Comparison of ENCODE assay signal across 8 cellular contexts in the genomic region with DNA sequence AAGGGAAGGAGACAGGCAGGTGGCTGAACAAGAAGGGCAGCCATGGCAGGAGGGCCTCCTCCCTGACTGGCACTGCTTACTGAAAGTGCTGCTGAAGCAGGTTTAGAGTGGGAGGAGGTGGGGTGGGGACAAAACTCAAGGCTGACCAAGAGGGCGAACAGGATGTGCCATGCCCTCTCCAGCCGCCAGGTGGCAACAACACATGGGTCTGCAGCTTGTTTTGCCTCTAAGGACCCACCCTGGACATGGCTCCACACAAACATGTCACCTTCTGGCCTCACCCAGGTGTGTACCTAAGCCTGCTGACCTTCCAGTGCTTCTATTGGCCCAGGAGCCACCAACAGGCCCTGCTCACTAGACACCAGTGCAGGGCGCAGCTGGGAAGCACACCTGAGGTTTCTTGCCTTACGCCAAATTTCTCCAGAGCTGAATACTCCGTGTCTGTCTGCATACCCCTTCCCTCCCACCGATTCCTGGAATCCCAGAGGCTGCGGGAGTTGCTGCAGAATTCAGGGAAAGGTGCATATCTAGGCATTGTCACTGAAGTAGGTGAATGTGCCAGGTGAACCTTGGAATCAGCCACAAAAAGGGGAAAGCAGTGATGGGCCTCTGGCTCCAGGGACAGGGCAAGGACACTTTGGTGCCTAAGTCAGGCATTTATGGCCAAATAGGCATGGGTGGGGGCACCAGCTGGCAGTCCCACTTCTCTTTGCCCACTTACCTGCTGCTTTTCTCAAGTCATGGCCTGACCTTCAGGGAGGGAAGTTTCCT. TPM values are rescaled to one million over a fixed set of nuclear protein-coding genes. Genes with fewer than 3 reads are reported as not detected.
DNase-seq lines count a peak whose midpoint lies in the region; ATAC-seq and TF ChIP-seq lines count a peak whose summit lies in the region.

No MANE protein-coding gene starts in this region.

- ATAC-seq in CD4-positive, CD25-positive, alpha-beta regulatory T cell (ENCODE audit: low read depth in 2 of 2) = peak in 1 of 2 donors; percentile 56
- ATAC-seq in GM19397 (IDR thresholded peaks at IDR 0.05; ENCODE audit: unreplicated experiment) (peak; percentile 64), IMR-90 (ENCODE audit: low read depth) (peak; percentile 62)

- peaks cover 25% of the 10 kb centered on the region for H3K79me2 ChIP-seq in neural progenitor cell (ENCODE audit: low read depth)

- POLR2A ChIA-PET in IMR-90 (lab: Charles Lee; ENCODE audit: unreplicated experiment) = interaction anchor here (0.5 to 0.7 kb wide), 2 partner anchors 76 to 275 kb away, joined by 3 read pairs; no protein-coding TSS in a partner anchor

- DNase-seq in CD4-positive, CD25-positive, alpha-beta regulatory T cell = peak; percentile 39 to 75 (median 46)
- DNase-seq in IMR-90 (peak; percentile 64), Peyer's patch (peak; percentile 69 to 93 (median 92)), fibroblast of villous mesenchyme (ENCODE audit: low read depth) (peak; percentile 68), neural progenitor cell (ENCODE audit: low spot score) (peak; percentile 82)
- peak; percentile 52 for DNase-seq in activated T-helper 2 cell treated with anti-CD3 and anti-CD28 coated beads, Interferon-gamma antibody, Interleukin-2, Interleukin-4, amounts not matched to agents 10 μg/mL and 5 μg/mL and 100 μg/mL, durations not matched to agents 14 hours and 24 hours and 36 hours (ENCODE audit: low spot score)

- dilution Hi-C loops in IMR-90 (cut with HindIII; ENCODE audit: low sequenced_read_pairs, unreplicated experiment) = no loop called here

- H3K4me2 ChIP-seq in IMR-90 (ENCODE audit: low read depth, low read length) (no peak overlapping the region), neural progenitor cell (no peak overlapping the region)

- H2AK5ac ChIP-seq in IMR-90 (ENCODE audit: low read depth, low read length) = peak overlapping the region; percentile 94

- peak overlapping the region; percentile 69; the same call in 2 of the 3 replicates for H2BK15ac ChIP-seq in IMR-90 (ENCODE audit: low read depth, low read length)

- peaks cover 26% of the 10 kb centered on the region for H3F3A ChIP-seq in neural progenitor cell (ENCODE audit: low read depth)

- no peak overlapping the region for H3K56ac ChIP-seq in IMR-90 (ENCODE audit: extremely low read depth, insufficient read depth, low read length)

- peak overlapping the region in 1 of 2 experiments; percentile 79; a peak in 2 of 4 replicates for H4K8ac ChIP-seq in IMR-90 (ENCODE audit: low read depth in 2 of 2, low read length in 2 of 2)

- H3K4me3 Mint-ChIP-seq in CD4-positive, CD25-positive, alpha-beta regulatory T cell = no peak overlapping the region
- no peak overlapping the region for H3K4me3 Mint-ChIP-seq in activated T-helper 2 cell treated with anti-CD3 and anti-CD28 coated beads, Interferon-gamma antibody, Interleukin-2, Interleukin-4, amounts not matched to agents 10 μg/mL and 5 μg/mL and 100 μg/mL, durations not matched to agents 14 hours and 24 hours and 36 hours (ENCODE audit: low read depth)
- no peak overlapping the region for H3K4me3 Mint-ChIP-seq in neural progenitor cell

- H3K27ac ChIP-seq in CD4-positive, CD25-positive, alpha-beta regulatory T cell (ENCODE audit: insufficient read depth, low read length, poor library complexity, severe bottlenecking) = no peak overlapping the region
- H3K27ac ChIP-seq in IMR-90 (ENCODE audit: insufficient read depth, low read length) (no peak overlapping the region), Peyer's patch (peak overlapping the region in 3 of 4 donors; percentile 22 to 68 (median 46)), neural progenitor cell (no peak overlapping the region), temporal lobe (ENCODE audit: low read depth, low read length) (peak overlapping the region; percentile 95)

- H2BK20ac ChIP-seq in IMR-90 (ENCODE audit: low read depth, low read length) = peak overlapping the region; percentile 89

- H3K4me1 Mint-ChIP-seq in CD4-positive, CD25-positive, alpha-beta regulatory T cell = peaks cover 0 to 13% (median 7%) of the 10 kb centered on the region in 4 donors
- peaks cover 19% of the 10 kb centered on the region for H3K4me1 Mint-ChIP-seq in activated T-helper 2 cell treated with anti-CD3 and anti-CD28 coated beads, Interferon-gamma antibody, Interleukin-2, Interleukin-4, amounts not matched to agents 10 μg/mL and 5 μg/mL and 100 μg/mL, durations not matched to agents 14 hours and 24 hours and 36 hours (ENCODE audit: low read depth)
- H3K4me1 Mint-ChIP-seq in neural progenitor cell = peaks cover 41% of the 10 kb centered on the region

- peaks cover 9% of the 10 kb centered on the region; the same call in 1 of the 2 replicates for H3K9me1 ChIP-seq in IMR-90 (ENCODE audit: insufficient read depth, low read length)

- peaks cover 5% of the 10 kb centered on the region for H3K4me1 ChIP-seq in CD4-positive, CD25-positive, alpha-beta regulatory T cell (ENCODE audit: control insufficient read depth, insufficient read depth, low read length, poor library complexity, severe bottlenecking)
- H3K4me1 ChIP-seq in IMR-90 (ENCODE audit: control insufficient read depth, insufficient read depth, low read length) (peaks cover 16% of the 10 kb centered on the region), Peyer's patch (peaks cover 0 to 34% (median 3%) of the 10 kb centered on the region in 4 donors), neural progenitor cell (peaks cover 14% of the 10 kb centered on the region)

- TF ChIP-seq POLR2A in IMR-90 (IDR thresholded peaks at IDR 0.05; ENCODE audit: low read depth, low read length) (no peak), Peyer's patch (IDR thresholded peaks at IDR 0.05) (peak in 1 of 2 donors; percentile 35)

- H2AK9ac ChIP-seq in IMR-90 (replicated peaks; ENCODE audit: low read depth, low read length, poor library complexity) = peak overlapping the region; percentile 85

- H3K14ac ChIP-seq in IMR-90 (replicated peaks; ENCODE audit: low read depth, low read length) = peak overlapping the region; percentile 71; the same call in 1 of the 2 replicates

- peak overlapping the region; percentile 81 for H4K91ac ChIP-seq in IMR-90 (ENCODE audit: insufficient read depth, low read depth, low read length)

- no peak overlapping the region for H3K27ac Mint-ChIP-seq in CD4-positive, CD25-positive, alpha-beta regulatory T cell
- peak overlapping the region; percentile 46 for H3K27ac Mint-ChIP-seq in activated T-helper 2 cell treated with anti-CD3 and anti-CD28 coated beads, Interferon-gamma antibody, Interleukin-2, Interleukin-4, amounts not matched to agents 10 μg/mL and 5 μg/mL and 100 μg/mL, durations not matched to agents 14 hours and 24 hours and 36 hours
- peak overlapping the region; percentile 72 for H3K27ac Mint-ChIP-seq in neural progenitor cell

- H3K36me3 Mint-ChIP-seq in CD4-positive, CD25-positive, alpha-beta regulatory T cell = no peaks in the 10 kb centered on the region
- peaks cover 13% of the 10 kb centered on the region for H3K36me3 Mint-ChIP-seq in activated T-helper 2 cell treated with anti-CD3 and anti-CD28 coated beads, Interferon-gamma antibody, Interleukin-2, Interleukin-4, amounts not matched to agents 10 μg/mL and 5 μg/mL and 100 μg/mL, durations not matched to agents 14 hours and 24 hours and 36 hours (ENCODE audit: low read depth)
- H3K36me3 Mint-ChIP-seq in neural progenitor cell = peaks cover 16% of the 10 kb centered on the region

- H3K36me3 ChIP-seq in CD4-positive, CD25-positive, alpha-beta regulatory T cell (ENCODE audit: control insufficient read depth, insufficient read depth, low read length) = no peaks in the 10 kb centered on the region
- H3K36me3 ChIP-seq in IMR-90 (ENCODE audit: control insufficient read depth, insufficient read depth, low read length) (peaks cover 6% of the 10 kb centered on the region), Peyer's patch (no peaks in the 10 kb centered on the region), neural progenitor cell (no peaks in the 10 kb centered on the region)

- in situ Hi-C loops in IMR-90 (cut with MboI; ENCODE audit: low sequenced_read_pairs) = loop anchor here (5.0 kb wide), 1 partner anchor 120 kb away; the partner anchor contains the start of gene SORT1

- H4K5ac ChIP-seq in IMR-90 (ENCODE audit: low read depth, low read length) = 0 out of 2 replicates have a peak overlapping the region, but pooled peaks have one; percentile 51

- peak overlapping the region; percentile 84 for H2AFZ ChIP-seq in IMR-90 (replicated peaks; ENCODE audit: low read length, poor library complexity)
- no peak overlapping the region for H2AFZ ChIP-seq in neural progenitor cell (replicated peaks)

- H3K9me3 ChIP-seq in CD4-positive, CD25-positive, alpha-beta regulatory T cell (ENCODE audit: control insufficient read depth in 2 of 2, low read length in 2 of 2) = no peaks in the 10 kb centered on the region
- no peaks in the 10 kb centered on the region for H3K9me3 ChIP-seq in IMR-90 (ENCODE audit: control insufficient read depth, insufficient read depth, low read length)
- no peaks in the 10 kb centered on the region for H3K9me3 ChIP-seq in Peyer's patch
- H3K9me3 ChIP-seq in neural progenitor cell (ENCODE audit: low read depth) = no peaks in the 10 kb centered on the region

- no peaks in the 10 kb centered on the region for H3K27me3 Mint-ChIP-seq in CD4-positive, CD25-positive, alpha-beta regulatory T cell
- no peaks in the 10 kb centered on the region for H3K27me3 Mint-ChIP-seq in activated T-helper 2 cell treated with anti-CD3 and anti-CD28 coated beads, Interferon-gamma antibody, Interleukin-2, Interleukin-4, amounts not matched to agents 10 μg/mL and 5 μg/mL and 100 μg/mL, durations not matched to agents 14 hours and 24 hours and 36 hours (ENCODE audit: low read depth)
- H3K27me3 Mint-ChIP-seq in neural progenitor cell (ENCODE audit: insufficient read depth, low read depth) = no peaks in the 10 kb centered on the region

- intact Hi-C loops in IMR-90 (cut with micrococcal nuclease) = loop anchor here (2.0 kb wide), 1 partner anchor 255 kb away; no protein-coding TSS in a partner anchor
- intact Hi-C loops in activated T-helper 2 cell treated with anti-CD3 and anti-CD28 coated beads, Interferon-gamma antibody, Interleukin-2, Interleukin-4, amounts not matched to agents 10 μg/mL and 5 μg/mL and 100 μg/mL, durations not matched to agents 14 hours and 24 hours and 36 hours (cut with micrococcal nuclease) = loop anchor here (1.0 to 2.0 kb wide), 2 partner anchors 122 to 255 kb away; no protein-coding TSS in a partner anchor

- H3K18ac ChIP-seq in IMR-90 (ENCODE audit: low read depth, low read length) = no peak overlapping the region

- H4K20me1 ChIP-seq in IMR-90 (ENCODE audit: insufficient read depth, low read length) = no peaks in the 10 kb centered on the region
- H4K20me1 ChIP-seq in neural progenitor cell (ENCODE audit: low read depth) = peaks cover 14% of the 10 kb centered on the region

- no peaks in the 10 kb centered on the region for H3K27me3 ChIP-seq in CD4-positive, CD25-positive, alpha-beta regulatory T cell (ENCODE audit: control insufficient read depth, insufficient read depth, low read length)
- H3K27me3 ChIP-seq in IMR-90 (ENCODE audit: control insufficient read depth, insufficient read depth, low read length) = no peaks in the 10 kb centered on the region
- H3K27me3 ChIP-seq in Peyer's patch = no peaks in the 10 kb centered on the region
- H3K27me3 ChIP-seq in neural progenitor cell = no peaks in the 10 kb centered on the region

- H3K4me3 ChIP-seq in CD4-positive, CD25-positive, alpha-beta regulatory T cell (ENCODE audit: low read depth, low read length) = no peak overlapping the region
- H3K4me3 ChIP-seq in IMR-90 (ENCODE audit: insufficient read depth, low read depth, low read length) (no peak overlapping the region), Peyer's patch (no peak overlapping the region), fibroblast of villous mesenchyme (ENCODE audit: low read depth, low read length) (no peak overlapping the region), neural progenitor cell (no peak overlapping the region)

- H2BK5ac ChIP-seq in IMR-90 (ENCODE audit: low read depth, low read length, poor library complexity, severe bottlenecking) = peak overlapping the region; percentile 86

- H3K23ac ChIP-seq in IMR-90 (ENCODE audit: low read depth, low read length) = no peak overlapping the region

- CTCF ChIA-PET in IMR-90 (lab: Yijun Ruan, JAX) = interaction anchor here (0.6 to 1.5 kb wide), 6 partner anchors 14 to 124 kb away, joined by 3 to 4 read pairs (median 3); partner anchors contain the start of gene SORT1

- peak; percentile 75 for TF ChIP-seq RAD21 in IMR-90 (IDR thresholded peaks at IDR 0.05; ENCODE audit: low read length)

- TF ChIP-seq CTCF in IMR-90 (conservative IDR thresholded peaks at IDR 0.05; ENCODE audit: low read depth, low read length) = peak; percentile 72
- peak; percentile 57 to 97 (median 90) for TF ChIP-seq CTCF in Peyer's patch (IDR thresholded peaks at IDR 0.05)
- peak; percentile 93 for TF ChIP-seq CTCF in fibroblast of villous mesenchyme (IDR thresholded peaks at IDR 0.05; ENCODE audit: insufficient read depth, low read depth, low read length)
- peak; percentile 83 for TF ChIP-seq CTCF in neural progenitor cell (IDR thresholded peaks at IDR 0.05)

- H3K9me3 Mint-ChIP-seq in CD4-positive, CD25-positive, alpha-beta regulatory T cell = no peaks in the 10 kb centered on the region
- H3K9me3 Mint-ChIP-seq in activated T-helper 2 cell treated with anti-CD3 and anti-CD28 coated beads, Interferon-gamma antibody, Interleukin-2, Interleukin-4, amounts not matched to agents 10 μg/mL and 5 μg/mL and 100 μg/mL, durations not matched to agents 14 hours and 24 hours and 36 hours = no peaks in the 10 kb centered on the region
- H3K9me3 Mint-ChIP-seq in neural progenitor cell = no peaks in the 10 kb centered on the region

- H3K79me1 ChIP-seq in IMR-90 (ENCODE audit: low read depth in 1 of 2, low read length in 2 of 2) = peaks cover 15 to 49% of the 10 kb centered on the region in 2 experiments

- peak overlapping the region; percentile 84 for H3K4ac ChIP-seq in IMR-90 (ENCODE audit: low read depth, low read length)

- peak overlapping the region; percentile 86; the same call in 1 of the 2 replicates for H2BK120ac ChIP-seq in IMR-90 (ENCODE audit: low read depth, low read length)

- H3K9ac ChIP-seq in IMR-90 (ENCODE audit: low read depth, low read length) = no peak overlapping the region
- H3K9ac ChIP-seq in neural progenitor cell = no peak overlapping the region

- no CpG with 5 or more reads among the region's 7 CpGs for WGBS in IMR-90 (ENCODE audit: extremely low coverage in 2 of 2, insufficient read length in 1 of 2), 2 experiments

- BruUV-seq in IMR-90 (replicated peaks; lab: Mats Ljungman, UMichigan) = no TSS peak

RNA-seq across cellular contexts. Expression of gene PSRC1, which starts 5.3 kb away (rescaled TPM):
- 0.74 TPM for total RNA-seq in CD4-positive, CD25-positive, alpha-beta regulatory T cell
- 1 to 10 TPM in 1 of 4 donors, under 1 TPM in 3; 0.14 to 1.0 (median 0.38) TPM for polyA plus RNA-seq in CD4-positive, CD25-positive, alpha-beta regulatory T cell
- 34.6 and 36.4 TPM in 2 replicates for total RNA-seq in IMR-90 (2012; rRNA removed)
- 40.3 and 42.1 TPM in 2 replicates for polyA plus RNA-seq in IMR-90 (2012; rRNA removed)
- polyA plus RNA-seq in IMR-90 (2012; cell fraction: cytosol; rRNA removed) = 20.2 and 35.7 TPM in 2 replicates
- polyA plus RNA-seq in IMR-90 (2012; cell fraction: nucleus; rRNA removed; ENCODE audit: low replicate concordance) = 123 and 134 TPM in 2 replicates
- total RNA-seq in Peyer's patch = 1 to 10 TPM; 3.5 to 8.3 (median 4.5) TPM
- 7.8 and 9.5 TPM in 2 replicates for total RNA-seq in activated T-helper 2 cell treated with anti-CD3 and anti-CD28 coated beads, Interferon-gamma antibody, Interleukin-2, Interleukin-4, amounts not matched to agents 10 μg/mL and 5 μg/mL and 100 μg/mL, durations not matched to agents 14 hours and 24 hours and 36 hours
- total RNA-seq in fibroblast of villous mesenchyme = 14.2 and 23.3 TPM in 2 replicates
- 78.1 and 134 TPM in 2 replicates for total RNA-seq in neural progenitor cell (ENCODE audit: low replicate concordance)
- 6.9 TPM for total RNA-seq in temporal lobe

RNA-seq across cellular contexts. Expression of gene CELSR2, which starts 28.3 kb away (rescaled TPM):
- 2.5 TPM for total RNA-seq in CD4-positive, CD25-positive, alpha-beta regulatory T cell
- polyA plus RNA-seq in CD4-positive, CD25-positive, alpha-beta regulatory T cell = under 1 TPM; 0.02 to 0.24 (median 0.11) TPM
- total RNA-seq in IMR-90 (2012; rRNA removed) (1.1 and 1.3 TPM in 2 replicates), Peyer's patch (1 to 10 TPM; 2.6 to 6.4 (median 4.6) TPM), fibroblast of villous mesenchyme (1.3 TPM in 2 replicates), neural progenitor cell (ENCODE audit: low replicate concordance) (11.1 and 26.5 TPM in 2 replicates), temporal lobe (46.5 TPM)
- polyA plus RNA-seq in IMR-90 (2012; rRNA removed) = 5.0 and 5.3 TPM in 2 replicates
- 2.5 and 5.4 TPM in 2 replicates for polyA plus RNA-seq in IMR-90 (2012; cell fraction: cytosol; rRNA removed)
- 10.8 and 19.0 TPM in 2 replicates for polyA plus RNA-seq in IMR-90 (2012; cell fraction: nucleus; rRNA removed; ENCODE audit: low replicate concordance)
- total RNA-seq in activated T-helper 2 cell treated with anti-CD3 and anti-CD28 coated beads, Interferon-gamma antibody, Interleukin-2, Interleukin-4, amounts not matched to agents 10 μg/mL and 5 μg/mL and 100 μg/mL, durations not matched to agents 14 hours and 24 hours and 36 hours = 3.8 and 4.3 TPM in 2 replicates

RNA-seq across cellular contexts. Expression of gene MYBPHL, which starts 29.2 kb away (rescaled TPM):
- not detected for total RNA-seq in CD4-positive, CD25-positive, alpha-beta regulatory T cell
- polyA plus RNA-seq in CD4-positive, CD25-positive, alpha-beta regulatory T cell = not detected
- total RNA-seq in IMR-90 (2012; rRNA removed) = not detected in 2 replicates
- polyA plus RNA-seq in IMR-90 (2012; rRNA removed) = 0.07 TPM in 1 of 2 replicates, not detected in the other
- polyA plus RNA-seq in IMR-90 (2012; cell fraction: cytosol; rRNA removed) = 0.02 TPM in 1 of 2 replicates, not detected in the other
- polyA plus RNA-seq in IMR-90 (2012; cell fraction: nucleus; rRNA removed; ENCODE audit: low replicate concordance) = 0.16 and 0.31 TPM in 2 replicates
- not detected for total RNA-seq in Peyer's patch
- total RNA-seq in activated T-helper 2 cell treated with anti-CD3 and anti-CD28 coated beads, Interferon-gamma antibody, Interleukin-2, Interleukin-4, amounts not matched to agents 10 μg/mL and 5 μg/mL and 100 μg/mL, durations not matched to agents 14 hours and 24 hours and 36 hours = not detected in 2 replicates
- not detected in 2 replicates for total RNA-seq in fibroblast of villous mesenchyme
- total RNA-seq in neural progenitor cell (ENCODE audit: low replicate concordance) = not detected in 2 replicates
- total RNA-seq in temporal lobe = not detected

Comparison
In these comparisons a context has a peak if more than half of its experiments do, and no peak if none do; other contexts are left out.
1. H3K27ac ChIP-seq: peak in Peyer's patch (3 of 4) and temporal lobe (single experiment); none in CD4-positive, CD25-positive, alpha-beta regulatory T cell (single experiment), IMR-90 (single experiment) and neural progenitor cell (single experiment).
2. H3K27ac Mint-ChIP-seq: peak in activated T-helper 2 cell treated with anti-CD3 and anti-CD28 coated beads, Interferon-gamma antibody, Interleukin-2, Interleukin-4, amounts not matched to agents 10 μg/mL and 5 μg/mL and 100 μg/mL, durations not matched to agents 14 hours and 24 hours and 36 hours (single experiment) and neural progenitor cell (single experiment); none in CD4-positive, CD25-positive, alpha-beta regulatory T cell (0 of 3).
3. Peak in every context shown above with its lines, with median percentiles within 50 percentile points of each other: DNase-seq and CTCF ChIP-seq.